ENCODE assay signal across 19 cellular contexts in the genomic region with DNA sequence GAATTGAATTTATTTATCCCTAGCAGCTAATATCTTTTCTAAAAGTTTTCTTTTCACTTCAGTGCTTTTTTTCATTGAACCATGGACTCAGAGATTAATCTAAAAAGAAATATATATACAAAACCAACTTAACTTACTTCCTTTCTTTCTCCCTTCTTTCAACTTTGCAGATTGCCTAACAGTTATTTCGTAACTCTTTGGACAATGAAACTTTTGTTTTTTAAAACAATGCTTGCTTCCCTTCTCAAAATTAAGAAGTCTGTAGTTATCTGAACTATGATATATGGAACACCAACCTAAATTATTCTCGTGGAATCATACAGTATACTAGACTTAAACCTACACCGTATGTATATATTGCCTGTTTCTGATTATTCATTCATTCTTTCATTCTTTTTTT.
DNase-seq lines count a peak whose midpoint lies in the region; ATAC-seq and TF ChIP-seq lines count a peak whose summit lies in the region.
"Had no signal": no experiment of that assay in that cellular context is flagged by ENCODE, and none has a peak within 500 bp of the region (broad histone marks: within the 10 kb centered on the region; RNA-seq: fewer than 3 reads in every experiment).

No MANE protein-coding gene starts in this region.

- WGBS in mesenchymal stem cell = 100% methylated on average over 3 of the region's 3 CpGs

- peaks cover 6 to 57% of the 10 kb centered on the region in 2 experiments for H3K36me3 ChIP-seq in mesenchymal stem cell (ENCODE audit: control insufficient read depth in 1 of 2, insufficient read depth in 2 of 2, low read depth in 1 of 2, low read length in 2 of 2)
- no peaks in the 10 kb centered on the region for H3K36me3 ChIP-seq in effector memory CD4-positive, alpha-beta T cell (ENCODE audit: control insufficient read depth, insufficient read depth, low read length)
- H3K36me3 ChIP-seq: BE2C, brain microvascular endothelial cell had no signal

- H3K23ac ChIP-seq in mesenchymal stem cell (ENCODE audit: low read length in 2 of 2) = no peak overlapping the region

- H4K8ac ChIP-seq in mesenchymal stem cell (ENCODE audit: low read length) = no peak overlapping the region

- no peak overlapping the region for H2BK15ac ChIP-seq in mesenchymal stem cell (ENCODE audit: low read depth, poor library complexity, severe bottlenecking)

- no peak overlapping the region for H3K4me3 ChIP-seq in cardiac fibroblast (replicated peaks in 1 of 2; ENCODE audit: low read depth in 2 of 2, low read length in 2 of 2)
- no peak overlapping the region for H3K4me3 ChIP-seq in mesenchymal stem cell (ENCODE audit: insufficient read depth in 1 of 2, low read depth in 1 of 2, low read length in 2 of 2)
- H3K4me3 ChIP-seq in effector memory CD4-positive, alpha-beta T cell (ENCODE audit: insufficient read depth, low read depth, low read length, poor library complexity, severe bottlenecking) = no peak overlapping the region
- H3K4me3 ChIP-seq: hepatocyte, testis had no signal

- H3K18ac ChIP-seq in mesenchymal stem cell (ENCODE audit: low read depth in 1 of 2, low read length in 2 of 2) = no peak overlapping the region

- H3K14ac ChIP-seq in mesenchymal stem cell (ENCODE audit: low read length in 2 of 2) = no peak overlapping the region

- TF ChIP-seq CTCF in cardiac fibroblast (IDR thresholded peaks at IDR 0.05; ENCODE audit: low read depth, low read length) = no peak

- no peak overlapping the region for H3K27ac ChIP-seq in mesenchymal stem cell (ENCODE audit: low read length, poor library complexity, severe bottlenecking)
- H3K27ac ChIP-seq in effector memory CD4-positive, alpha-beta T cell (ENCODE audit: insufficient read depth, low read length, poor library complexity, severe bottlenecking) = no peak overlapping the region
- H3K27ac ChIP-seq: brain microvascular endothelial cell, hepatocyte had no signal

- DNase-seq in GM04503 (ENCODE audit: low read depth) (peak; percentile 10), NOMO-1 treated with dmso at 0.1 percent for 144 hours (lab: John Stamatoyannopoulos, UW; ENCODE audit: unreplicated experiment) (peak; percentile 31), cardiac fibroblast (ENCODE audit: low read depth in 2 of 2) (peak; percentile 61 to 63), mesenchymal stem cell (peak; percentile 8), NCI-H1436 (lab: John Stamatoyannopoulos, UW) (no peak)
- no peak for DNase-seq in activated CD8-positive, alpha-beta memory T cell treated with anti-CD3 and anti-CD28 coated beads for 24 hours
- DNase-seq in effector memory CD4-positive, alpha-beta T cell = no peak
- DNase-seq: activated CD4-positive, alpha-beta memory T cell treated with anti-CD3 and anti-CD28 coated beads for 36 hours; activated T-cell treated with anti-CD3 and anti-CD28 coated beads, Interleukin-2, amount 50 U/mL, for 48 hours; BE2C; brain microvascular endothelial cell; mesendoderm; MM.1S; natural killer cell; NCI-H2029; NCI-H446 treated with DMSO at 0.1 percent for 48 hours; testis had no signal

- H2BK120ac ChIP-seq in mesenchymal stem cell (ENCODE audit: low read depth, low read length) = no peak overlapping the region

- no peak overlapping the region for H2BK5ac ChIP-seq in mesenchymal stem cell (ENCODE audit: low read depth, low read length, poor library complexity, severe bottlenecking)

- H3K4ac ChIP-seq in mesenchymal stem cell (ENCODE audit: low read depth in 1 of 2, low read length in 2 of 2) = no peak overlapping the region

- ATAC-seq in HG03280 (IDR thresholded peaks at IDR 0.05; ENCODE audit: unreplicated experiment) = no peak
- ATAC-seq: natural killer cell had no signal

- H4K91ac ChIP-seq in mesenchymal stem cell (ENCODE audit: low read length) = no peak overlapping the region

- H3K27me3 ChIP-seq in mesenchymal stem cell (ENCODE audit: control insufficient read depth in 1 of 2, insufficient read depth in 1 of 2, low read length in 2 of 2) = no peaks in the 10 kb centered on the region
- no peaks in the 10 kb centered on the region for H3K27me3 ChIP-seq in effector memory CD4-positive, alpha-beta T cell (replicated peaks; ENCODE audit: control insufficient read depth, insufficient read depth, low read length, poor library complexity, severe bottlenecking)
- H3K27me3 ChIP-seq: BE2C, brain microvascular endothelial cell, hepatocyte, testis had no signal

- H2BK12ac ChIP-seq in mesenchymal stem cell (ENCODE audit: low read length in 2 of 2) = no peak overlapping the region

- H3K79me1 ChIP-seq in mesenchymal stem cell (replicated peaks; ENCODE audit: low read length, poor library complexity, severe bottlenecking) = peaks cover 13% of the 10 kb centered on the region

- no peak overlapping the region for H3K9ac ChIP-seq in mesenchymal stem cell (ENCODE audit: low read length)

- peaks cover 1% of the 10 kb centered on the region for H3K9me3 ChIP-seq in mesenchymal stem cell (ENCODE audit: control insufficient read depth, low read length)
- H3K9me3 ChIP-seq in effector memory CD4-positive, alpha-beta T cell (ENCODE audit: control insufficient read depth, low read length) = no peaks in the 10 kb centered on the region
- H3K9me3 ChIP-seq: BE2C, testis had no signal

- no peak overlapping the region for H2AK5ac ChIP-seq in mesenchymal stem cell (ENCODE audit: low read length, severe bottlenecking)

- no peak overlapping the region for H3K4me2 ChIP-seq in mesenchymal stem cell (ENCODE audit: low read length, poor library complexity, severe bottlenecking)
- H3K4me2 ChIP-seq: hepatocyte had no signal

- no peak overlapping the region for H2AFZ ChIP-seq in mesenchymal stem cell (ENCODE audit: low read depth, low read length)
- H2AFZ ChIP-seq: hepatocyte had no signal

- H3K4me1 ChIP-seq in mesenchymal stem cell (ENCODE audit: control insufficient read depth, insufficient read depth, low read depth, low read length) = no peaks in the 10 kb centered on the region
- H3K4me1 ChIP-seq in effector memory CD4-positive, alpha-beta T cell (ENCODE audit: control insufficient read depth, insufficient read depth, low read length, poor library complexity, severe bottlenecking) = no peaks in the 10 kb centered on the region
- H3K4me1 ChIP-seq: BE2C had no signal

Comparison
In these comparisons a context has a peak if more than half of its experiments do, and no peak if none do; other contexts are left out.
1. DNase-seq: peak in GM04503 (single experiment), NOMO-1 treated with dmso at 0.1 percent for 144 hours (single experiment), cardiac fibroblast (2 of 2) and mesenchymal stem cell (single experiment); none in activated CD8-positive, alpha-beta memory T cell treated with anti-CD3 and anti-CD28 coated beads for 24 hours (single experiment), effector memory CD4-positive, alpha-beta T cell (0 of 3) and NCI-H1436 (single experiment).